ENCODE assay signal across 24 cellular contexts in the genomic region with DNA sequence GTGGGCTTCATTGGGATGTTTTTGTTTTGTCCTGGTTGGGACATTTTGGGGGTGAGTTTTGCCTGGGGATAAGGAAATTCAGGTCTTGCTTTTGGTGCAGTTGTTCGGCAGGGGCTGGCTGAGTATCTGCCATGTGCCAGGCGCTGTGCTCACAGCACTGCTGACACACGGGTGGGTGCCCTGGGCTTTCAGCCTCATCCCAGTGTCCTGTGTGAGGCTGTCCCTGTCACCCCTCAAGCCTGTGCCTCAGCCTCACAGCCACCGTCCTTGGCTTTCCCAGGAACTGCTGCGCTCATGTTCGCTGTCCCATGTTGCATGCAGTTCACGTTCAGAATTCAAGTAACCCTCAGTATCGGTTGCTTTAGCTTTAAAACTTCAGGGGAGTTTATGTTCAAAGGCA. TPM values are rescaled to one million over a fixed set of nuclear protein-coding genes. Genes with fewer than 3 reads are reported as not detected.
DNase-seq lines count a peak whose midpoint lies in the region; ATAC-seq and TF ChIP-seq lines count a peak whose summit lies in the region.
"Had no signal": no experiment of that assay in that cellular context is flagged by ENCODE, and none has a peak within 500 bp of the region (broad histone marks: within the 10 kb centered on the region; RNA-seq: fewer than 3 reads in every experiment).

No MANE protein-coding gene starts in this region.

- H3K27me3 ChIP-seq in OCI-LY3 (ENCODE audit: low read depth, low read length) (no peaks in the 10 kb centered on the region), BE2C (no peaks in the 10 kb centered on the region)
- H3K27me3 ChIP-seq: cardiac muscle cell, right lobe of liver had no signal

- no peak overlapping the region for H3K4me3 Mint-ChIP-seq in activated naive CD8-positive, alpha-beta T cell treated with anti-CD3 and anti-CD28 coated beads, Interleukin-2, amount 10 ng/mL, durations not matched to agents 7 days and 5 days
- no peak overlapping the region for H3K4me3 Mint-ChIP-seq in activated naive CD8-positive, alpha-beta T cell treated with anti-CD3 and anti-CD28 coated beads for 36 hours
- H3K4me3 Mint-ChIP-seq in memory B cell (peak overlapping the region; percentile 82), WTC11 (no peak overlapping the region)
- H3K4me3 Mint-ChIP-seq: CD8-positive, alpha-beta memory T cell; T-cell had no signal

- peaks cover 2% of the 10 kb centered on the region for H3K36me3 Mint-ChIP-seq in activated naive CD8-positive, alpha-beta T cell treated with anti-CD3 and anti-CD28 coated beads, Interleukin-2, amount 10 ng/mL, durations not matched to agents 7 days and 5 days
- H3K36me3 Mint-ChIP-seq in activated naive CD8-positive, alpha-beta T cell treated with anti-CD3 and anti-CD28 coated beads for 36 hours: peaks cover 4% of the 10 kb centered on the region
- H3K36me3 Mint-ChIP-seq in memory B cell: peaks cover 12% of the 10 kb centered on the region
- peaks cover 36% of the 10 kb centered on the region for H3K36me3 Mint-ChIP-seq in WTC11

- H3K36me3 ChIP-seq in OCI-LY3 (replicated peaks; ENCODE audit: low read depth, low read length) (peaks cover 54% of the 10 kb centered on the region), BE2C (peaks cover 62% of the 10 kb centered on the region)

- no peak overlapping the region for H3K27ac ChIP-seq in OCI-LY3 (ENCODE audit: low read length)
- H3K27ac ChIP-seq: cardiac muscle cell, parathyroid adenoma, PC-9, right lobe of liver had no signal

- peak; percentile 19 for DNase-seq in activated naive CD8-positive, alpha-beta T cell treated with anti-CD3 and anti-CD28 coated beads, Interleukin-2, amount 10 ng/mL, durations not matched to agents 7 days and 5 days
- DNase-seq in activated naive CD8-positive, alpha-beta T cell treated with anti-CD3 and anti-CD28 coated beads for 36 hours: no peak
- DNase-seq in memory B cell (ENCODE audit: low spot score in 2 of 2) (no peak), BE2C (no peak), WTC11 (ENCODE audit: low spot score) (no peak)
- DNase-seq: CD8-positive, alpha-beta memory T cell; dermis blood vessel endothelial cell; DMS153; NCI-H1092; NCI-H1930; NCI-H226; NCI-H774; PC-9; SIG-M5; stimulated activated CD4-positive, alpha-beta T cell treated with anti-CD3 and anti-CD28 coated beads, Interleukin-15, amount 100 ng/mL, for 24 hours; stimulated activated CD8-positive, alpha-beta memory T cell treated with anti-CD3 and anti-CD28 coated beads, Interleukin-4, amount 100 ng/mL, for 48 hours; T-cell had no signal

- no peak overlapping the region for H2AFZ ChIP-seq in OCI-LY3 (ENCODE audit: low read depth, low read length)
- H2AFZ ChIP-seq: parathyroid adenoma, PC-9 had no signal

- CTCF ChIA-PET in WTC11 (lab: Charles Lee): no interaction called here

- no peak overlapping the region for H3K9ac ChIP-seq in OCI-LY3 (ENCODE audit: low read length)
- H3K9ac ChIP-seq: parathyroid adenoma had no signal

- H3K4me1 Mint-ChIP-seq in activated naive CD8-positive, alpha-beta T cell treated with anti-CD3 and anti-CD28 coated beads, Interleukin-2, amount 10 ng/mL, durations not matched to agents 7 days and 5 days: no peaks in the 10 kb centered on the region
- no peaks in the 10 kb centered on the region for H3K4me1 Mint-ChIP-seq in activated naive CD8-positive, alpha-beta T cell treated with anti-CD3 and anti-CD28 coated beads for 36 hours
- peaks cover 26% of the 10 kb centered on the region for H3K4me1 Mint-ChIP-seq in memory B cell
- H3K4me1 Mint-ChIP-seq in WTC11: peaks cover under 1% of the 10 kb centered on the region

- peaks cover 10% of the 10 kb centered on the region for H4K20me1 ChIP-seq in OCI-LY3 (ENCODE audit: insufficient read depth, low read length)

- no peaks in the 10 kb centered on the region for H3K27me3 Mint-ChIP-seq in activated naive CD8-positive, alpha-beta T cell treated with anti-CD3 and anti-CD28 coated beads, Interleukin-2, amount 10 ng/mL, durations not matched to agents 7 days and 5 days
- no peaks in the 10 kb centered on the region for H3K27me3 Mint-ChIP-seq in activated naive CD8-positive, alpha-beta T cell treated with anti-CD3 and anti-CD28 coated beads for 36 hours
- H3K27me3 Mint-ChIP-seq in memory B cell (no peaks in the 10 kb centered on the region), WTC11 (ENCODE audit: low read depth) (no peaks in the 10 kb centered on the region)
- H3K27me3 Mint-ChIP-seq: CD8-positive, alpha-beta memory T cell; T-cell had no signal

- H3K4me3 ChIP-seq in OCI-LY3 (ENCODE audit: low read length): no peak overlapping the region
- no peak overlapping the region for H3K4me3 ChIP-seq in BE2C (ENCODE audit: low read depth, low read length)
- H3K4me3 ChIP-seq: cardiac muscle cell, PC-9, right lobe of liver had no signal

- H3K79me2 ChIP-seq in OCI-LY3 (ENCODE audit: low read length): peaks cover 5% of the 10 kb centered on the region; the same call in 1 of the 2 replicates

- H3K9me3 ChIP-seq in OCI-LY3 (ENCODE audit: insufficient read depth, low read length) (no peaks in the 10 kb centered on the region), BE2C (no peaks in the 10 kb centered on the region)
- H3K9me3 ChIP-seq: right lobe of liver had no signal

- H3K27ac Mint-ChIP-seq in activated naive CD8-positive, alpha-beta T cell treated with anti-CD3 and anti-CD28 coated beads, Interleukin-2, amount 10 ng/mL, durations not matched to agents 7 days and 5 days: peak overlapping the region; percentile 11
- no peak overlapping the region for H3K27ac Mint-ChIP-seq in activated naive CD8-positive, alpha-beta T cell treated with anti-CD3 and anti-CD28 coated beads for 36 hours
- H3K27ac Mint-ChIP-seq in memory B cell (peak overlapping the region; percentile 67), WTC11 (no peak overlapping the region)
- H3K27ac Mint-ChIP-seq: activated T-helper 2 cell treated with anti-CD3 and anti-CD28 coated beads, Interferon-gamma antibody, Interleukin-2, Interleukin-4, amounts not matched to agents 10 μg/mL and 5 μg/mL and 100 μg/mL, durations not matched to agents 14 hours and 24 hours and 36 hours; T-cell had no signal

- no peak for ATAC-seq in activated naive CD8-positive, alpha-beta T cell treated with anti-CD3 and anti-CD28 coated beads, Interleukin-2, amount 10 ng/mL, durations not matched to agents 7 days and 5 days (ENCODE audit: low read depth)
- no peak for ATAC-seq in memory B cell (ENCODE audit: low read depth)
- ATAC-seq in GM19452 (IDR thresholded peaks at IDR 0.05; ENCODE audit: unreplicated experiment): no peak
- no peak for ATAC-seq in WTC11
- no peak for ATAC-seq in HG03439 (IDR thresholded peaks at IDR 0.05; ENCODE audit: unreplicated experiment)
- ATAC-seq: T-cell had no signal

- POLR2A ChIA-PET in activated naive CD8-positive, alpha-beta T cell treated with anti-CD3 and anti-CD28 coated beads, Interleukin-2, amount 10 ng/mL, durations not matched to agents 7 days and 5 days (lab: Charles Lee): interaction anchor here (2.2 kb wide), 1 partner anchor 357 kb away, joined by 4 read pairs; the partner anchor contains the start of gene EIF5
- POLR2A ChIA-PET in WTC11 (lab: Charles Lee): no interaction called here

- H3K4me2 ChIP-seq in OCI-LY3 (ENCODE audit: low read length): peak overlapping the region; percentile 80; the same call in 1 of the 2 replicates
- H3K4me2 ChIP-seq: PC-9 had no signal

- H3K4me1 ChIP-seq in OCI-LY3 (ENCODE audit: low read length) (peaks cover 39% of the 10 kb centered on the region), BE2C (peaks cover 4% of the 10 kb centered on the region; the same call in 1 of the 2 replicates)
- H3K4me1 ChIP-seq: parathyroid adenoma, right lobe of liver had no signal

- no peaks in the 10 kb centered on the region for H3K9me3 Mint-ChIP-seq in activated naive CD8-positive, alpha-beta T cell treated with anti-CD3 and anti-CD28 coated beads, Interleukin-2, amount 10 ng/mL, durations not matched to agents 7 days and 5 days
- H3K9me3 Mint-ChIP-seq in activated naive CD8-positive, alpha-beta T cell treated with anti-CD3 and anti-CD28 coated beads for 36 hours: no peaks in the 10 kb centered on the region
- H3K9me3 Mint-ChIP-seq in memory B cell (no peaks in the 10 kb centered on the region), WTC11 (no peaks in the 10 kb centered on the region)
- H3K9me3 Mint-ChIP-seq: activated T-helper 2 cell treated with anti-CD3 and anti-CD28 coated beads, Interferon-gamma antibody, Interleukin-2, Interleukin-4, amounts not matched to agents 10 μg/mL and 5 μg/mL and 100 μg/mL, durations not matched to agents 14 hours and 24 hours and 36 hours; CD8-positive, alpha-beta memory T cell; T-cell had no signal

- TF ChIP-seq CTCF in OCI-LY3 (IDR thresholded peaks at IDR 0.05; ENCODE audit: low read depth, low read length) (no peak), BE2C (IDR thresholded peaks at IDR 0.05; ENCODE audit: low read depth, low read length) (no peak), WTC11 (IDR thresholded peaks at IDR 0.05) (no peak)

TF ChIP-seq in WTC11, 78 proteins besides CTCF, POLR2A, EP300 and RAD21 (continues in another document):
- no peak for TF ChIP-seq NR2C2 (CRISPR knock-in tag; IDR thresholded peaks at IDR 0.05)
- no peak for TF ChIP-seq E2F1 (CRISPR knock-in tag; IDR thresholded peaks at IDR 0.05)

RNA-seq across cellular contexts. Expression of gene XRCC3, which starts 24.9 kb away (rescaled TPM):
- 10 to 100 TPM; 35.5 to 41.3 TPM for total RNA-seq in activated naive CD8-positive, alpha-beta T cell treated with anti-CD3 and anti-CD28 coated beads, Interleukin-2, amount 10 ng/mL, durations not matched to agents 7 days and 5 days
- total RNA-seq in activated naive CD8-positive, alpha-beta T cell treated with anti-CD3 and anti-CD28 coated beads for 36 hours: 10 to 100 TPM; 57.8 to 65.0 TPM
- polyA plus RNA-seq in BE2C (2012; ENCODE audit: insufficient read depth, insufficient read length, low read depth): 14.1 TPM
- total RNA-seq in WTC11 (2021): 46.7 to 51.4 TPM (median 50.5 TPM) in 3 replicates

RNA-seq across cellular contexts. Expression of gene ZFYVE21, which starts 25.3 kb away (rescaled TPM):
- total RNA-seq in activated naive CD8-positive, alpha-beta T cell treated with anti-CD3 and anti-CD28 coated beads, Interleukin-2, amount 10 ng/mL, durations not matched to agents 7 days and 5 days: 10 to 100 TPM; 18.5 to 19.5 TPM
- total RNA-seq in activated naive CD8-positive, alpha-beta T cell treated with anti-CD3 and anti-CD28 coated beads for 36 hours: 1 to 10 TPM; 8.0 to 8.9 TPM
- polyA plus RNA-seq in BE2C (2012; ENCODE audit: insufficient read depth, insufficient read length, low read depth): 41.4 TPM
- total RNA-seq in WTC11 (2021): 59.7 to 69.2 TPM (median 65.1 TPM) in 3 replicates

Comparison
In these comparisons a context has a peak if more than half of its experiments do, and no peak if none do; other contexts are left out.
1. H3K27ac Mint-ChIP-seq: peak in activated naive CD8-positive, alpha-beta T cell treated with anti-CD3 and anti-CD28 coated beads, Interleukin-2, amount 10 ng/mL, durations not matched to agents 7 days and 5 days (single experiment) and memory B cell (single experiment); none in activated naive CD8-positive, alpha-beta T cell treated with anti-CD3 and anti-CD28 coated beads for 36 hours (single experiment) and WTC11 (single experiment).